13 cellular contexts compared by ENCODE assay signal in genomic region chr2:66443183-66443976, GRCh38. TPM values are rescaled to one million over a fixed set of nuclear protein-coding genes. Genes with fewer than 3 reads are reported as not detected.
A peak's percentile ranks its signal among the peaks of the same experiment; 100 is the strongest.
DNase-seq lines count a peak whose midpoint lies in the region; ATAC-seq, FAIRE-seq and TF ChIP-seq lines count a peak whose summit lies in the region.
"Had no signal": no experiment of that assay in that cellular context is flagged by ENCODE, and none has a peak within 500 bp of the region (broad histone marks: within the 10 kb centered on the region; RNA-seq: fewer than 3 reads in every experiment).

No MANE protein-coding gene starts in this region.

- H3K27ac ChIP-seq in H1 (ENCODE audit: low read depth, low read length) (no peak overlapping the region), mesenchymal stem cell (ENCODE audit: low read length, poor library complexity, severe bottlenecking) (no peak overlapping the region), substantia nigra (ENCODE audit: low read depth, low read length, poor library complexity, severe bottlenecking) (peak overlapping the region; percentile 49)
- H3K27ac ChIP-seq: RWPE1, VCaP had no signal

- DNase-seq in HFF-Myc (ENCODE audit: extremely low read depth, low read depth), result no peak
- DNase-seq in H1 (ENCODE audit: low read depth in 1 of 2, low spot score in 2 of 2), result peak in 1 of 2 experiments; percentile 51
- no peak for DNase-seq in mesenchymal stem cell
- DNase-seq in substantia nigra (lab: John Stamatoyannopoulos, UW), result peak in 4 of 49 donors; percentile 23 to 47 (median 26)
- DNase-seq in omental fat pad (ENCODE audit: low spot score), result no peak
- no peak for DNase-seq in activated T-cell treated with anti-CD3 and anti-CD28 coated beads, Interleukin-2, amount 50 U/mL, for 48 hours
- DNase-seq in NK-92 treated with Interleukin-12 subunit alpha and Interleukin-12 subunit beta, amount 100 ng/mL, for 24 hours (lab: John Stamatoyannopoulos, UW), result no peak
- DNase-seq: activated T-cell treated with anti-CD3 and anti-CD28 coated beads, Interleukin-2, amount 50 U/mL, for 4 hours; NCI-H446; stimulated activated CD4-positive, alpha-beta T cell treated with anti-CD3 and anti-CD28 coated beads, Interleukin-1b, Interleukin-23, amount 100 ng/mL, for 48 hours had no signal

- H2BK12ac ChIP-seq in H1 (ENCODE audit: low read depth, low read length) (no peak overlapping the region), mesenchymal stem cell (ENCODE audit: low read length in 2 of 2) (peak overlapping the region; percentile 83 to 89)

- H3K4me3 ChIP-seq in HFF-Myc (replicated peaks; ENCODE audit: low read depth, low read length), result peak overlapping the region; percentile 83
- peak overlapping the region in 1 of 4 experiments; percentile 63; a peak in 1 of 8 replicates for H3K4me3 ChIP-seq in H1 (ENCODE audit: extremely low read depth in 1 of 4, insufficient read depth in 2 of 4, low read depth in 3 of 4, low read length in 4 of 4)
- peak overlapping the region in 1 of 2 experiments; percentile 72 for H3K4me3 ChIP-seq in mesenchymal stem cell (ENCODE audit: insufficient read depth in 1 of 2, low read depth in 1 of 2, low read length in 2 of 2)

- no peak overlapping the region for H4K8ac ChIP-seq in H1 (ENCODE audit: extremely low read depth, insufficient read depth, low read length)
- peak overlapping the region; percentile 95 for H4K8ac ChIP-seq in mesenchymal stem cell (ENCODE audit: low read length)

- peaks cover 17 to 49% (median 22%) of the 10 kb centered on the region in 4 experiments for H3K4me1 ChIP-seq in H1 (replicated peaks in 1 of 4; ENCODE audit: control insufficient read depth in 3 of 4, insufficient read depth in 4 of 4, low read length in 3 of 4)
- H3K4me1 ChIP-seq in mesenchymal stem cell (ENCODE audit: control insufficient read depth, insufficient read depth, low read depth, low read length), result peaks cover 24% of the 10 kb centered on the region

- H3K27me3 ChIP-seq in H1 (replicated peaks in 1 of 4; ENCODE audit: control insufficient read depth in 3 of 4, extremely low read depth in 1 of 4, insufficient read depth in 3 of 4, low read length in 3 of 4), result peaks cover 62 to 95% (median 80%) of the 10 kb centered on the region in 4 experiments
- peaks cover 0 to 16% of the 10 kb centered on the region in 2 experiments for H3K27me3 ChIP-seq in mesenchymal stem cell (ENCODE audit: control insufficient read depth in 1 of 2, insufficient read depth in 1 of 2, low read length in 2 of 2)

- H2BK20ac ChIP-seq in H1 (ENCODE audit: low read length), result no peak overlapping the region

- TF ChIP-seq POLR2A in H1 (IDR thresholded peaks at IDR 0.05; ENCODE audit: control extremely low read depth in 1 of 2, low read depth in 2 of 2, low read length in 2 of 2), result no peak

- peaks cover 8% of the 10 kb centered on the region in 2 experiments for H4K20me1 ChIP-seq in H1 (replicated peaks in 1 of 2; ENCODE audit: control insufficient read depth in 1 of 2, insufficient read depth in 2 of 2, low read length in 2 of 2)

- H3K4ac ChIP-seq in H1 (replicated peaks; ENCODE audit: insufficient read length, low read depth, low read length), result no peak overlapping the region
- H3K4ac ChIP-seq in mesenchymal stem cell (ENCODE audit: low read depth in 1 of 2, low read length in 2 of 2), result peak overlapping the region; percentile 94 to 98

- no peak overlapping the region for H3K18ac ChIP-seq in H1 (ENCODE audit: extremely low read depth, low read length)
- peak overlapping the region; percentile 87 to 93 for H3K18ac ChIP-seq in mesenchymal stem cell (ENCODE audit: low read depth in 1 of 2, low read length in 2 of 2)

- H2AFZ ChIP-seq in H1 (ENCODE audit: low read length) (no peak overlapping the region), mesenchymal stem cell (ENCODE audit: low read depth, low read length) (no peak overlapping the region)

- TF ChIP-seq EP300 in H1 (IDR thresholded peaks at IDR 0.05; ENCODE audit: borderline replicate concordance in 1 of 2, low read depth in 2 of 2, low read length in 2 of 2), result no peak

- H3K79me1 ChIP-seq in H1 (ENCODE audit: low read depth, low read length), result no peaks in the 10 kb centered on the region
- H3K79me1 ChIP-seq in mesenchymal stem cell (replicated peaks; ENCODE audit: low read length, poor library complexity, severe bottlenecking), result peaks cover 4% of the 10 kb centered on the region

- H3K4me2 ChIP-seq in H1 (ENCODE audit: insufficient read depth in 1 of 2, low read depth in 2 of 2, low read length in 2 of 2) (peak overlapping the region; percentile 36 to 89; a peak in 2 of 4 replicates), mesenchymal stem cell (ENCODE audit: low read length, poor library complexity, severe bottlenecking) (peak overlapping the region; percentile 42)

- TF ChIP-seq RAD21 in H1 (IDR thresholded peaks at IDR 0.05 in 1 of 2, conservative IDR thresholded peaks at IDR 0.05 in 1 of 2; ENCODE audit: low read depth in 2 of 2, low read length in 2 of 2), result no peak

- H3K9ac ChIP-seq in H1 (replicated peaks in 1 of 4; ENCODE audit: extremely low read depth in 1 of 4, low read depth in 3 of 4, low read length in 3 of 4) (no peak overlapping the region), mesenchymal stem cell (ENCODE audit: low read length) (peak overlapping the region; percentile 99)

- TF ChIP-seq CTCF in HFF-Myc (IDR thresholded peaks at IDR 0.05; ENCODE audit: low read depth, low read length, missing control alignments), result no peak
- no peak for TF ChIP-seq CTCF in H1 (IDR thresholded peaks at IDR 0.05; ENCODE audit: control extremely low read depth in 1 of 3, insufficient read depth in 1 of 3, low read depth in 1 of 3, low read length in 3 of 3)
- TF ChIP-seq CTCF in omental fat pad (IDR thresholded peaks at IDR 0.05), result no peak

- H2BK120ac ChIP-seq in H1 (replicated peaks; ENCODE audit: low read depth, low read length) (no peak overlapping the region), mesenchymal stem cell (ENCODE audit: low read depth, low read length) (peak overlapping the region; percentile 97)

- CTCF ChIA-PET in H1 (lab: Charles Lee; ENCODE audit: partially characterized antibody), result interaction anchor here (0.7 to 5.5 kb wide), 8 partner anchors 10 to 136 kb away, joined by 3 to 48 read pairs (median 10); partner anchors contain the start of gene MEIS1

- no peak for ATAC-seq in omental fat pad (ENCODE audit: low FRiP score)
- ATAC-seq in GM19328 (IDR thresholded peaks at IDR 0.05; ENCODE audit: unreplicated experiment), result no peak
- ATAC-seq: activated T-cell treated with anti-CD3 and anti-CD28 coated beads, Interleukin-2, amount 50 U/mL, for 4 hours had no signal

- H2BK5ac ChIP-seq in H1 (ENCODE audit: low read depth, low read length) (no peak overlapping the region), mesenchymal stem cell (ENCODE audit: low read depth, low read length, poor library complexity, severe bottlenecking) (no peak overlapping the region)

- no peak overlapping the region for H4K91ac ChIP-seq in H1 (replicated peaks; ENCODE audit: insufficient read length, low read length)
- peak overlapping the region; percentile 89 for H4K91ac ChIP-seq in mesenchymal stem cell (ENCODE audit: low read length)

- POLR2A ChIA-PET in H1 (lab: Charles Lee; ENCODE audit: partially characterized antibody), result interaction anchor here (1.3 kb wide), 1 partner anchor 10 kb away, joined by 5 read pairs; no protein-coding TSS in a partner anchor

- WGBS in H1 (ENCODE audit: extremely low coverage in 1 of 2, insufficient coverage in 1 of 2, insufficient read length in 1 of 2, insufficient replicate concordance in 2 of 2, low coverage in 1 of 2, low lambda C conversion rate in 2 of 2, missing lambda C conversion rate in 1 of 2), 2 experiments, result 11% methylated on average over 17 of the region's 17 CpGs; no CpG with 5 or more reads in 1 of the 2 experiments
- 32% methylated on average over 9 of the region's 17 CpGs for WGBS in mesenchymal stem cell

- H3K14ac ChIP-seq in H1 (ENCODE audit: insufficient read length) (no peak overlapping the region), mesenchymal stem cell (ENCODE audit: low read length in 2 of 2) (peak overlapping the region in 1 of 2 experiments; percentile 85)

- H4K5ac ChIP-seq in H1 (ENCODE audit: insufficient read length, low read depth, low read length), result no peak overlapping the region

- peaks cover 11% of the 10 kb centered on the region; the same call in 1 of the 2 replicates for H3K23me2 ChIP-seq in H1 (ENCODE audit: low read depth, low read length)

- H2AK5ac ChIP-seq in H1 (ENCODE audit: low read depth, low read length) (no peak overlapping the region), mesenchymal stem cell (ENCODE audit: low read length, severe bottlenecking) (no peak overlapping the region)

- H3K23ac ChIP-seq in H1 (ENCODE audit: insufficient read length) (no peak overlapping the region), mesenchymal stem cell (ENCODE audit: low read length in 2 of 2) (peak overlapping the region in 1 of 2 experiments; percentile 89)

- H3K56ac ChIP-seq in H1 (replicated peaks; ENCODE audit: insufficient read length, low read depth, low read length), result no peak overlapping the region

- H3K9me3 ChIP-seq in H1 (ENCODE audit: insufficient read depth in 2 of 2, low read depth in 1 of 2, low read length in 1 of 2), result no peaks in the 10 kb centered on the region
- H3K9me3 ChIP-seq in mesenchymal stem cell (ENCODE audit: control insufficient read depth, low read length), result no peaks in the 10 kb centered on the region

- H3K79me2 ChIP-seq in H1 (ENCODE audit: control insufficient read depth in 1 of 2, insufficient read depth in 2 of 2, low read length in 2 of 2), result no peaks in the 10 kb centered on the region

- no peak overlapping the region for H2BK15ac ChIP-seq in H1 (ENCODE audit: low read length)
- H2BK15ac ChIP-seq in mesenchymal stem cell (ENCODE audit: low read depth, poor library complexity, severe bottlenecking), result peak overlapping the region; percentile 23

- FAIRE-seq in H1 (lab: Jason Lieb, UNC), result no peak

- no peaks in the 10 kb centered on the region for H3K36me3 ChIP-seq in H1 (ENCODE audit: control insufficient read depth in 2 of 4, insufficient read depth in 4 of 4, low read length in 3 of 4)
- H3K36me3 ChIP-seq in mesenchymal stem cell (ENCODE audit: control insufficient read depth in 1 of 2, insufficient read depth in 2 of 2, low read depth in 1 of 2, low read length in 2 of 2), result peaks cover 5 to 13% of the 10 kb centered on the region in 2 experiments

RNA-seq across cellular contexts. Expression of gene MEIS1, which starts 8.5 kb away (rescaled TPM):
- 0.63 and 1.2 TPM in 2 replicates for total RNA-seq in H1 (2021; fragmentation: NEBNext Ultra II Directional; extraction: Animal tissue kit (Norgen Biotek cat#: 25700))
- polyA plus RNA-seq in H1 (2011; rRNA removed), result 0.17 and 0.30 TPM in 2 replicates
- polyA plus RNA-seq in H1 (2011; cell fraction: cytosol; rRNA removed), result 0.14 TPM
- 0.54 TPM for polyA plus RNA-seq in H1 (2011; cell fraction: nucleus; rRNA removed)
- 0.17 to 0.47 TPM (median 0.33 TPM) in 4 replicates for polyA plus RNA-seq in H1 (2012, experiment 1 of 2)
- polyA plus RNA-seq in H1 (2012, experiment 2 of 2), result not detected
- polyA plus RNA-seq in H1 (2013, experiment 1 of 2), result 0.16 TPM
- polyA plus RNA-seq in H1 (2013, experiment 2 of 2), result 0.09 TPM
- 0.24 and 1.2 TPM in 2 replicates for polyA minus RNA-seq in H1 (2011; rRNA and poly(A)+ RNA removed)
- not detected for polyA minus RNA-seq in H1 (2011; cell fraction: cytosol; rRNA and poly(A)+ RNA removed)
- polyA minus RNA-seq in H1 (2011; cell fraction: nucleus; rRNA and poly(A)+ RNA removed), result 1.5 TPM
- 24.4 TPM for polyA plus RNA-seq in mesenchymal stem cell (2013, experiment 1 of 2)
- polyA plus RNA-seq in mesenchymal stem cell (2013, experiment 2 of 2), result 23.5 TPM
- 10 to 100 TPM; 19.8 to 67.3 (median 46.3) TPM for total RNA-seq in omental fat pad
